ENCODE assay signal across 17 cellular contexts in the genomic region with DNA sequence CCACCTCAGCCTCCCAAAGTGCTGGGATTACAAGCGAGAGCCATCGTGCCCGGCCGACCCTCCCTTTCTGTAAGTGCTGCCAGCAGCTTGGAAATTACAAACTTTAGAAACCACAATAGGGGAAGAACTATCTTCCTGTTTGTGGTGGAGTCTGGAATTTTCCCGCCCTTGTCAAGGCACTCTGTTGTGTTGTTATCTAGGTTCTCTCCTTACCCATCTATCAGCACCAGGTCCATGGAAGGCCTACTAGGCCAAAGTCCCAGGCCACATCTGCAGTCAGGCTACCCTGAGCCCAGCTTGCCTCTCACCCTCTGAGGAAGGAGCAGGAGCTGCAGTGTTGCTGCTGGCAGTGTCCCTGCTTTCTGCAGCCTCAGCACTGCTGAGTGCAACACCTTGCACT.
A peak's percentile ranks its signal among the peaks of the same experiment; 100 is the strongest.
DNase-seq lines count a peak whose midpoint lies in the region; ATAC-seq and TF ChIP-seq lines count a peak whose summit lies in the region.
"Had no signal": no experiment of that assay in that cellular context is flagged by ENCODE, and none has a peak within 500 bp of the region (broad histone marks: within the 10 kb centered on the region; RNA-seq: fewer than 3 reads in every experiment).

No MANE protein-coding gene starts in this region.

- no peaks in the 10 kb centered on the region for H3K9me3 Mint-ChIP-seq in GM23338
- H3K9me3 Mint-ChIP-seq in dendritic cell treated with granulocyte-macrophage colony-stimulating factor and Interleukin-4, amounts not matched to agents 40 ng/mL and 50 ng/mL, for 4 days, result no peaks in the 10 kb centered on the region
- H3K9me3 Mint-ChIP-seq: activated CD4-positive, alpha-beta T cell treated with anti-CD3 and anti-CD28 coated beads, Interleukin-2, amount 10 ng/mL, durations not matched to agents 24 days and 14 days; brain had no signal

- no peak overlapping the region for H2AFZ ChIP-seq in GM23338

- H3K4me1 Mint-ChIP-seq in GM23338, result peaks cover 7% of the 10 kb centered on the region
- H3K4me1 Mint-ChIP-seq in dendritic cell treated with granulocyte-macrophage colony-stimulating factor and Interleukin-4, amounts not matched to agents 40 ng/mL and 50 ng/mL, for 4 days (ENCODE audit: low read depth), result peaks cover 62% of the 10 kb centered on the region
- H3K4me1 Mint-ChIP-seq: activated CD4-positive, alpha-beta T cell treated with anti-CD3 and anti-CD28 coated beads, Interleukin-2, amount 10 ng/mL, durations not matched to agents 24 days and 14 days had no signal

- DNase-seq in GM23338 (ENCODE audit: low spot score), result no peak
- peak; percentile 62 for DNase-seq in NB4 (ENCODE audit: low read depth)
- DNase-seq in sciatic nerve (ENCODE audit: low spot score), result no peak
- DNase-seq in activated T-cell treated with anti-CD3 and anti-CD28 coated beads, Interleukin-2, amount 50 U/mL, for 1 hour, result no peak
- DNase-seq in NCI-H128 (lab: John Stamatoyannopoulos, UW; ENCODE audit: unreplicated experiment), result no peak
- DNase-seq: activated CD4-positive, alpha-beta T cell treated with anti-CD3 and anti-CD28 coated beads, Interleukin-2, amount 10 ng/mL, durations not matched to agents 24 days and 14 days; activated naive CD4-positive, alpha-beta T cell treated with anti-CD3 and anti-CD28 coated beads, Interleukin-2, amount 50 U/mL, for 16 hours; hypothalamus; MG63; NCI-H2081; NCI-H748 treated with DMSO at 0.1 percent for 48 hours; psoas muscle; substantia nigra had no signal

- H3K4me3 ChIP-seq in GM23338, result no peak overlapping the region
- H3K4me3 ChIP-seq in NB4 (ENCODE audit: low read depth, low read length), result no peak overlapping the region
- H3K4me3 ChIP-seq: MG63, psoas muscle had no signal

- intact Hi-C loops in dendritic cell treated with granulocyte-macrophage colony-stimulating factor and Interleukin-4, amounts not matched to agents 40 ng/mL and 50 ng/mL, for 4 days (cut with micrococcal nuclease), result no loop called here
- intact Hi-C loops in sciatic nerve (cut with DNase I), result no loop called here

- H3K36me3 Mint-ChIP-seq in GM23338 (ENCODE audit: low read depth), result no peaks in the 10 kb centered on the region
- no peaks in the 10 kb centered on the region for H3K36me3 Mint-ChIP-seq in dendritic cell treated with granulocyte-macrophage colony-stimulating factor and Interleukin-4, amounts not matched to agents 40 ng/mL and 50 ng/mL, for 4 days (ENCODE audit: low read depth)
- H3K36me3 Mint-ChIP-seq: brain had no signal

- H3K27ac ChIP-seq in GM23338 (ENCODE audit: low read depth), result no peak overlapping the region
- H3K27ac ChIP-seq: psoas muscle had no signal

- peaks cover 5% of the 10 kb centered on the region for H3K27me3 Mint-ChIP-seq in GM23338 (ENCODE audit: insufficient read depth, low read depth, poor library complexity)
- no peaks in the 10 kb centered on the region for H3K27me3 Mint-ChIP-seq in dendritic cell treated with granulocyte-macrophage colony-stimulating factor and Interleukin-4, amounts not matched to agents 40 ng/mL and 50 ng/mL, for 4 days
- H3K27me3 Mint-ChIP-seq: B cell had no signal

- ATAC-seq in GM23338 (peak; percentile 37; the same call in 1 of the 3 replicates), sciatic nerve (peak; percentile 53), HG02678 (IDR thresholded peaks at IDR 0.05; ENCODE audit: unreplicated experiment) (no peak)
- ATAC-seq: psoas muscle had no signal

- H3K4me2 ChIP-seq in GM23338, result no peak overlapping the region

- TF ChIP-seq CTCF in GM23338 (conservative IDR thresholded peaks at IDR 0.05; ENCODE audit: low read depth in 2 of 2) (no peak), NB4 (IDR thresholded peaks at IDR 0.05; ENCODE audit: low read depth, low read length) (no peak)

- H3K27ac Mint-ChIP-seq in GM23338, result peak overlapping the region; percentile 4; the same call in 1 of the 2 replicates
- H3K27ac Mint-ChIP-seq in dendritic cell treated with granulocyte-macrophage colony-stimulating factor and Interleukin-4, amounts not matched to agents 40 ng/mL and 50 ng/mL, for 4 days, result peak overlapping the region; percentile 67
- H3K27ac Mint-ChIP-seq: activated CD4-positive, alpha-beta T cell treated with anti-CD3 and anti-CD28 coated beads, Interleukin-2, amount 10 ng/mL, durations not matched to agents 24 days and 14 days; B cell; brain had no signal

- no peak overlapping the region for H3K4me3 Mint-ChIP-seq in GM23338
- peak overlapping the region; percentile 34 for H3K4me3 Mint-ChIP-seq in dendritic cell treated with granulocyte-macrophage colony-stimulating factor and Interleukin-4, amounts not matched to agents 40 ng/mL and 50 ng/mL, for 4 days
- H3K4me3 Mint-ChIP-seq: activated CD4-positive, alpha-beta T cell treated with anti-CD3 and anti-CD28 coated beads, Interleukin-2, amount 10 ng/mL, durations not matched to agents 24 days and 14 days; B cell; brain had no signal

- no peaks in the 10 kb centered on the region for H3K27me3 ChIP-seq in GM23338 (ENCODE audit: insufficient read depth)
- H3K27me3 ChIP-seq: MG63 had no signal

- no peaks in the 10 kb centered on the region for H3K9me2 ChIP-seq in GM23338 (ENCODE audit: insufficient read depth)

- H3K79me2 ChIP-seq in GM23338 (replicated peaks; ENCODE audit: insufficient read depth), result no peaks in the 10 kb centered on the region

- no peaks in the 10 kb centered on the region for H3K36me3 ChIP-seq in GM23338 (ENCODE audit: insufficient read depth)
- H3K36me3 ChIP-seq: MG63 had no signal

- no peaks in the 10 kb centered on the region for H3F3A ChIP-seq in GM23338 (replicated peaks; ENCODE audit: low read depth)

- no peaks in the 10 kb centered on the region for H3K4me1 ChIP-seq in GM23338 (ENCODE audit: insufficient read depth)
- H3K4me1 ChIP-seq: psoas muscle had no signal

- no peak for TF ChIP-seq POLR2A in NB4 (IDR thresholded peaks at IDR 0.05; ENCODE audit: extremely low read depth, insufficient read length)

- H4K20me1 ChIP-seq in GM23338 (replicated peaks; ENCODE audit: insufficient read depth), result no peaks in the 10 kb centered on the region

TF ChIP-seq in GM23338, 12 proteins besides CTCF, POLR2A, EP300 and RAD21 (continues in another document):
- TF ChIP-seq STAT1 (IDR thresholded peaks at IDR 0.05; ENCODE audit: unreplicated experiment), result no peak
- no peak for TF ChIP-seq JUNB (IDR thresholded peaks at IDR 0.05; ENCODE audit: unreplicated experiment)
- no peak for TF ChIP-seq REST (IDR thresholded peaks at IDR 0.05; ENCODE audit: unreplicated experiment)
- no peak for TF ChIP-seq NANOG (IDR thresholded peaks at IDR 0.05; ENCODE audit: borderline replicate concordance)
- TF ChIP-seq EZH2 (IDR thresholded peaks at IDR 0.05; ENCODE audit: low read depth, unreplicated experiment), result no peak
- TF ChIP-seq ETS1 (IDR thresholded peaks at IDR 0.05), result no peak
- no peak for TF ChIP-seq POLR2AphosphoS5 (IDR thresholded peaks at IDR 0.05; ENCODE audit: low read depth)
- TF ChIP-seq ZNF331 (CRISPR knock-in tag; IDR thresholded peaks at IDR 0.05; ENCODE audit: low read depth), result no peak
- TF ChIP-seq EZH2phosphoT487 (IDR thresholded peaks at IDR 0.05; ENCODE audit: unreplicated experiment), result no peak
- no peak for TF ChIP-seq ZNF114 (CRISPR knock-in tag; IDR thresholded peaks at IDR 0.05)
- TF ChIP-seq CREB1 (CRISPR knock-in tag; IDR thresholded peaks at IDR 0.05; ENCODE audit: low read depth), result no peak
